Comparison of ENCODE assay signal across 27 cellular contexts in the genomic region with DNA sequence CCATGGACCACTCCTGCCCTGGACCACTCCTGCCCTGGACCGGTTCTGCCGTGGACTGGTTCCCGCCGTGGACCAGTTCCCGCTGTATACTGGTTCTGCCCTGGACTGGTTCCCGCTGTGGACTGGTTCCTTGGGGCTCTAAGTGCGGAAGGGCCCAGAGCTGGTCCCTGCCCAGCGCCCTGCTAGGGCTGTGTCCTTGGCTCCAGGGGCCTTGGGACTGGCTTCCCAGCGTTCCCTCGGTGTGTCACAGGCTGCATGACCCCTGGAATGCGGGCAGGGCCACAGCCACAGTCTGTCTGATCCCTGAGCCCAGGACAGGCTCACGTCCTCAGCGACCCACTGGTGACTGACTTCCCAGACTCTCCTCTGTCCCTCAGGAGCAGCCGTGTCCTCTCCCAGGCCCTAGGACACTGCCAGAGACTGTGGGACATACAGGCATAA.
DNase-seq lines count a peak whose midpoint lies in the region; ATAC-seq and TF ChIP-seq lines count a peak whose summit lies in the region.
"Had no signal": no experiment of that assay in that cellular context is flagged by ENCODE, and none has a peak within 500 bp of the region (broad histone marks: within the 10 kb centered on the region; RNA-seq: fewer than 3 reads in every experiment).

No MANE protein-coding gene starts in this region.

- no peak overlapping the region for H2BK12ac ChIP-seq in H9 (ENCODE audit: insufficient read length, low read depth, low read length)

- no peak for ATAC-seq in left lung
- ATAC-seq: effector memory CD8-positive, alpha-beta T cell; gastrocnemius medialis; stimulated activated effector memory CD8-positive, alpha-beta T cell treated with anti-CD3 and anti-CD28 coated beads, Interleukin-12 subunit alpha, Interleukin-12 subunit beta, amount 100 ng/mL, for 72 hours had no signal

- no peak overlapping the region for H2BK20ac ChIP-seq in H9 (ENCODE audit: low read depth, low read length, poor library complexity, severe bottlenecking)

- H3K4me1 Mint-ChIP-seq in H9 (no peaks in the 10 kb centered on the region), endodermal cell (no peaks in the 10 kb centered on the region)
- H3K4me1 Mint-ChIP-seq: stimulated activated effector memory CD8-positive, alpha-beta T cell treated with anti-CD3 and anti-CD28 coated beads, Interleukin-12 subunit alpha, Interleukin-12 subunit beta, amount 100 ng/mL, for 72 hours had no signal

- H3K79me1 ChIP-seq in H9 (ENCODE audit: insufficient read depth, low read depth, low read length, poor library complexity, severe bottlenecking): no peaks in the 10 kb centered on the region

- H2BK120ac ChIP-seq in H9 (ENCODE audit: low read depth, low read length, poor library complexity, severe bottlenecking): no peak overlapping the region

- H4K91ac ChIP-seq in H9 (ENCODE audit: insufficient read length, low read depth, low read length): no peak overlapping the region

- TF ChIP-seq CTCF in H9 (conservative IDR thresholded peaks at IDR 0.05) (no peak), endodermal cell (conservative IDR thresholded peaks at IDR 0.05) (no peak), left lung (IDR thresholded peaks at IDR 0.05) (no peak), sigmoid colon (IDR thresholded peaks at IDR 0.05) (no peak)

- H3K4me3 ChIP-seq in endodermal cell (ENCODE audit: low read length) (no peak overlapping the region), left lung (no peak overlapping the region), sigmoid colon (no peak overlapping the region)
- H3K4me3 ChIP-seq: esophagus muscularis mucosa, gastrocnemius medialis, skin epidermis, thoracic aorta had no signal

- H3K27me3 Mint-ChIP-seq in H9 (ENCODE audit: low read depth) (peaks cover 3% of the 10 kb centered on the region; the same call in 1 of the 2 replicates), endodermal cell (ENCODE audit: insufficient read depth) (no peaks in the 10 kb centered on the region)
- H3K27me3 Mint-ChIP-seq: activated naive CD8-positive, alpha-beta T cell; CD4-positive, CD25-positive, alpha-beta regulatory T cell; effector memory CD8-positive, alpha-beta T cell; naive B cell had no signal

- no peaks in the 10 kb centered on the region for H3K23me2 ChIP-seq in H9 (ENCODE audit: insufficient read length, low read depth, low read length, poor library complexity, severe bottlenecking)

- H4K8ac ChIP-seq in H9 (replicated peaks; ENCODE audit: insufficient read length, low read depth, low read length): no peak overlapping the region

- H3K27me3 ChIP-seq in H9 (ENCODE audit: insufficient read depth, low read length) (no peaks in the 10 kb centered on the region), endodermal cell (ENCODE audit: control insufficient read depth, insufficient read depth, low read length, poor library complexity, severe bottlenecking) (no peaks in the 10 kb centered on the region), left lung (no peaks in the 10 kb centered on the region), sigmoid colon (no peaks in the 10 kb centered on the region)
- H3K27me3 ChIP-seq: esophagus muscularis mucosa, gastrocnemius medialis had no signal

- H2AFZ ChIP-seq in H9 (ENCODE audit: low read length): no peak overlapping the region
- H2AFZ ChIP-seq: parathyroid adenoma had no signal

- H3K9ac ChIP-seq in H9 (ENCODE audit: extremely low read depth, insufficient read length, low read length): no peak overlapping the region
- no peak overlapping the region for H3K9ac ChIP-seq in endodermal cell (ENCODE audit: extremely low read depth, low read length, poor library complexity, severe bottlenecking)
- H3K9ac ChIP-seq: KMS-11, parathyroid adenoma had no signal

- H4K5ac ChIP-seq in H9 (ENCODE audit: insufficient read length, low read depth, low read length): no peak overlapping the region

- no peak overlapping the region for H3K4me2 ChIP-seq in H9 (ENCODE audit: insufficient read depth, insufficient read length, low read length)
- H3K4me2 ChIP-seq: KMS-11 had no signal

- H3K23ac ChIP-seq in H9 (ENCODE audit: insufficient read length, low read depth, low read length): no peak overlapping the region

- peaks cover 2 to 16% (median 12%) of the 10 kb centered on the region in 3 experiments; a peak in 5 of 7 replicates for H3K36me3 Mint-ChIP-seq in H9 (ENCODE audit: insufficient read depth in 1 of 3, low read depth in 3 of 3)
- H3K36me3 Mint-ChIP-seq in endodermal cell (ENCODE audit: low read depth): peaks cover 16% of the 10 kb centered on the region

- no peak overlapping the region for H2AK5ac ChIP-seq in H9 (ENCODE audit: insufficient read length, low read length)

- H3K36me3 ChIP-seq in endodermal cell (ENCODE audit: control insufficient read depth, insufficient read depth, low read length) (no peaks in the 10 kb centered on the region), left lung (peaks cover 0 to 23% of the 10 kb centered on the region in 2 donors), sigmoid colon (no peaks in the 10 kb centered on the region)
- H3K36me3 ChIP-seq: gastrocnemius medialis had no signal

- intact Hi-C loops in left lung (cut with DNase I): no loop called here
- intact Hi-C loops in sigmoid colon (cut with DNase I): no loop called here

- H3K27ac Mint-ChIP-seq in H9 (no peak overlapping the region), endodermal cell (no peak overlapping the region)
- H3K27ac Mint-ChIP-seq: activated naive CD8-positive, alpha-beta T cell; activated T-helper 1 cell treated with anti-CD3 and anti-CD28 coated beads, Interleukin-12 subunit alpha, Interleukin-12 subunit beta, Interleukin-2, Interleukin-4 antibody, amounts not matched to agents 30 ng/mL and 10 ng/mL and 1 ng/mL, durations not matched to agents 14 hours and 24 hours and 36 hours; effector memory CD8-positive, alpha-beta T cell; stimulated activated effector memory CD8-positive, alpha-beta T cell treated with anti-CD3 and anti-CD28 coated beads, Interleukin-12 subunit alpha, Interleukin-12 subunit beta, amount 100 ng/mL, for 72 hours had no signal

- H3K9me3 ChIP-seq in H9 (ENCODE audit: control insufficient read depth, low read depth, low read length) (no peaks in the 10 kb centered on the region), endodermal cell (ENCODE audit: control insufficient read depth, low read length) (no peaks in the 10 kb centered on the region), left lung (no peaks in the 10 kb centered on the region), sigmoid colon (no peaks in the 10 kb centered on the region)
- H3K9me3 ChIP-seq: esophagus muscularis mucosa, gastrocnemius medialis, thoracic aorta had no signal

- TF ChIP-seq EP300 in sigmoid colon (IDR thresholded peaks at IDR 0.05): no peak

- H3T11ph ChIP-seq in H9 (ENCODE audit: low read length): no peak overlapping the region

- H2BK15ac ChIP-seq in H9 (ENCODE audit: low read depth, low read length): no peak overlapping the region

- DNase-seq in H9 (peak; percentile 14), endodermal cell (peak; percentile 43), left lung (peak; percentile 31 to 52), sigmoid colon (peak; percentile 58), D341Med (ENCODE audit: low spot score) (no peak), NCI-H1417 (lab: John Stamatoyannopoulos, UW) (no peak)
- DNase-seq in activated effector memory CD4-positive, alpha-beta T cell treated with anti-CD3 and anti-CD28 coated beads, Interleukin-2, amount 50 U/mL, for 16 hours: no peak
- DNase-seq in stimulated activated naive CD4-positive, alpha-beta T cell (lab: John Stamatoyannopoulos, UW): no peak
- DNase-seq: CD4-positive, CD25-positive, alpha-beta regulatory T cell; DMS 273 treated with DMSO at 0.1 percent for 48 hours; effector memory CD8-positive, alpha-beta T cell; kidney glomerular epithelial cell; mesendoderm; naive B cell; NCI-H1694 treated with DMSO at 0.1 percent for 48 hours; NCI-H69; SIG-M5; stimulated activated CD4-positive, alpha-beta T cell treated with anti-CD3 and anti-CD28 coated beads, Interleukin-2, amount 100 ng/mL, for 24 hours had no signal

- no peak overlapping the region for H3K18ac ChIP-seq in H9 (ENCODE audit: insufficient read length, low read depth, low read length)

- TF ChIP-seq POLR2A in sigmoid colon (IDR thresholded peaks at IDR 0.05): no peak

- H3K9me3 Mint-ChIP-seq in H9 (peaks cover 5 to 28% of the 10 kb centered on the region in 2 experiments; a peak in 3 of 5 replicates), endodermal cell (peaks cover 13% of the 10 kb centered on the region)
- H3K9me3 Mint-ChIP-seq: activated T-helper 1 cell treated with anti-CD3 and anti-CD28 coated beads, Interleukin-12 subunit alpha, Interleukin-12 subunit beta, Interleukin-2, Interleukin-4 antibody, amounts not matched to agents 30 ng/mL and 10 ng/mL and 1 ng/mL, durations not matched to agents 14 hours and 24 hours and 36 hours had no signal

- H3K4ac ChIP-seq in H9 (ENCODE audit: low read depth, low read length): no peak overlapping the region

- WGBS in H9 (ENCODE audit: extremely low coverage, insufficient read length, low lambda C conversion rate): no CpG with 5 or more reads among the region's 14 CpGs
- WGBS in endodermal cell (ENCODE audit: insufficient coverage in 1 of 2, insufficient read length in 1 of 2), 2 experiments: 88 to 99% methylated on average over 12 to 14 of the region's 14 CpGs
- WGBS in sigmoid colon, 2 donors: 88 to 90% methylated on average over 14 of the region's 14 CpGs

- no peaks in the 10 kb centered on the region for H3K79me2 ChIP-seq in H9 (ENCODE audit: insufficient read depth, low read length)
- H3K79me2 ChIP-seq: parathyroid adenoma had no signal

- H2BK5ac ChIP-seq in H9 (ENCODE audit: insufficient read length, low read length): no peak overlapping the region

- no peak overlapping the region for H3K14ac ChIP-seq in H9 (ENCODE audit: insufficient read depth, low read length)

- H4K20me1 ChIP-seq in H9 (ENCODE audit: control insufficient read depth, insufficient read depth, insufficient read length): peaks cover 2% of the 10 kb centered on the region

- H3K27ac ChIP-seq in H9 (ENCODE audit: insufficient read length, low read depth, low read length) (no peak overlapping the region), endodermal cell (ENCODE audit: low read depth, low read length) (no peak overlapping the region), left lung (no peak overlapping the region), sigmoid colon (no peak overlapping the region)
- H3K27ac ChIP-seq: gastrocnemius medialis, KMS-11, parathyroid adenoma, skin epidermis, thoracic aorta had no signal

- H3K4me3 Mint-ChIP-seq in H9 (no peak overlapping the region), endodermal cell (no peak overlapping the region)
- H3K4me3 Mint-ChIP-seq: activated naive CD8-positive, alpha-beta T cell; activated T-helper 1 cell treated with anti-CD3 and anti-CD28 coated beads, Interleukin-12 subunit alpha, Interleukin-12 subunit beta, Interleukin-2, Interleukin-4 antibody, amounts not matched to agents 30 ng/mL and 10 ng/mL and 1 ng/mL, durations not matched to agents 14 hours and 24 hours and 36 hours; CD4-positive, CD25-positive, alpha-beta regulatory T cell; effector memory CD8-positive, alpha-beta T cell; stimulated activated effector memory CD8-positive, alpha-beta T cell treated with anti-CD3 and anti-CD28 coated beads, Interleukin-12 subunit alpha, Interleukin-12 subunit beta, amount 100 ng/mL, for 72 hours had no signal

- H3K56ac ChIP-seq in H9 (ENCODE audit: insufficient read length, low read depth, low read length): no peak overlapping the region

- no peaks in the 10 kb centered on the region for H3K4me1 ChIP-seq in H9 (ENCODE audit: insufficient read depth, low read length)
- no peaks in the 10 kb centered on the region for H3K4me1 ChIP-seq in endodermal cell (ENCODE audit: control insufficient read depth, insufficient read depth, low read length)
- H3K4me1 ChIP-seq in left lung: peaks cover 3 to 6% of the 10 kb centered on the region in 2 donors
- no peaks in the 10 kb centered on the region for H3K4me1 ChIP-seq in sigmoid colon
- H3K4me1 ChIP-seq: gastrocnemius medialis, parathyroid adenoma had no signal

Comparison
In these comparisons a context has a peak if more than half of its experiments do, and no peak if none do; other contexts are left out.
1. DNase-seq: peak in H9 (single experiment), endodermal cell (single experiment), left lung (2 of 2) and sigmoid colon (single experiment); none in D341Med (single experiment), NCI-H1417 (0 of 3), activated effector memory CD4-positive, alpha-beta T cell treated with anti-CD3 and anti-CD28 coated beads, Interleukin-2, amount 50 U/mL, for 16 hours (single experiment) and stimulated activated naive CD4-positive, alpha-beta T cell (0 of 6).